Comparison of ENCODE assay signal across 11 cellular contexts in genomic region chr11:96013459-96014213, GRCh38.
A peak's percentile ranks its signal among the peaks of the same experiment; 100 is the strongest.
DNase-seq lines count a peak whose midpoint lies in the region; ATAC-seq lines count a peak whose summit lies in the region.
"Had no signal": no experiment of that assay in that cellular context is flagged by ENCODE, and none has a peak within 500 bp of the region (broad histone marks: within the 10 kb centered on the region; RNA-seq: fewer than 3 reads in every experiment).

No MANE protein-coding gene starts in this region.

- peak overlapping the region; percentile 70 for H3K27ac Mint-ChIP-seq in activated CD4-positive, alpha-beta T cell treated with anti-CD3 and anti-CD28 coated beads, Interleukin-2, amount 10 ng/mL, durations not matched to agents 24 days and 14 days
- H3K27ac Mint-ChIP-seq: dendritic cell treated with granulocyte-macrophage colony-stimulating factor and Interleukin-4, amounts not matched to agents 40 ng/mL and 50 ng/mL, for 4 days had no signal

- peak overlapping the region; percentile 63 for H3K4me3 Mint-ChIP-seq in activated CD4-positive, alpha-beta T cell treated with anti-CD3 and anti-CD28 coated beads, Interleukin-2, amount 10 ng/mL, durations not matched to agents 24 days and 14 days
- H3K4me3 Mint-ChIP-seq: dendritic cell treated with granulocyte-macrophage colony-stimulating factor and Interleukin-4, amounts not matched to agents 40 ng/mL and 50 ng/mL, for 4 days had no signal

- H3K36me3 Mint-ChIP-seq in activated CD4-positive, alpha-beta T cell treated with anti-CD3 and anti-CD28 coated beads, Interleukin-2, amount 10 ng/mL, durations not matched to agents 24 days and 14 days (ENCODE audit: low read depth), result peaks cover 2% of the 10 kb centered on the region

- H3K4me1 Mint-ChIP-seq in activated CD4-positive, alpha-beta T cell treated with anti-CD3 and anti-CD28 coated beads, Interleukin-2, amount 10 ng/mL, durations not matched to agents 24 days and 14 days, result peaks cover 49% of the 10 kb centered on the region

- intact Hi-C loops in activated CD4-positive, alpha-beta T cell treated with anti-CD3 and anti-CD28 coated beads, Interleukin-2, amount 10 ng/mL, durations not matched to agents 24 days and 14 days (cut with micrococcal nuclease), result loop anchor here (1.0 to 5.0 kb wide), 10 partner anchors 37 to 375 kb away; partner anchors contain the start of genes CCDC82, CEP57 and MTMR2

- no peak for ATAC-seq in HG03097 (IDR thresholded peaks at IDR 0.05; ENCODE audit: low FRiP score, unreplicated experiment)

- DNase-seq in stimulated activated naive CD4-positive, alpha-beta T cell (lab: John Stamatoyannopoulos, UW), result peak in 4 of 6 experiments; percentile 4 to 26 (median 22)
- no peak for DNase-seq in stimulated activated naive CD4-positive, alpha-beta T cell treated with Interleukin-2 at 50 U/mL for 16 hours (lab: John Stamatoyannopoulos, UW)
- DNase-seq in activated CD4-positive, alpha-beta T cell treated with anti-CD3 and anti-CD28 coated beads, Interleukin-2, amount 10 ng/mL, durations not matched to agents 24 days and 14 days, result peak; percentile 66
- DNase-seq in islet precursor cell, result peak; percentile 70
- DNase-seq in GF-D8 (lab: John Stamatoyannopoulos, UW), result no peak
- DNase-seq in D341Med (ENCODE audit: low spot score), result no peak
- DNase-seq in NCI-H524 (lab: John Stamatoyannopoulos, UW), result no peak
- DNase-seq: Caco-2, NCI-H446 had no signal

- H3K9me3 Mint-ChIP-seq in activated CD4-positive, alpha-beta T cell treated with anti-CD3 and anti-CD28 coated beads, Interleukin-2, amount 10 ng/mL, durations not matched to agents 24 days and 14 days, result no peaks in the 10 kb centered on the region
- H3K9me3 Mint-ChIP-seq: dendritic cell treated with granulocyte-macrophage colony-stimulating factor and Interleukin-4, amounts not matched to agents 40 ng/mL and 50 ng/mL, for 4 days had no signal

- no peaks in the 10 kb centered on the region for H3K27me3 Mint-ChIP-seq in activated CD4-positive, alpha-beta T cell treated with anti-CD3 and anti-CD28 coated beads, Interleukin-2, amount 10 ng/mL, durations not matched to agents 24 days and 14 days
- H3K27me3 Mint-ChIP-seq: dendritic cell treated with granulocyte-macrophage colony-stimulating factor and Interleukin-4, amounts not matched to agents 40 ng/mL and 50 ng/mL, for 4 days had no signal

Comparison
In these comparisons a context has a peak if more than half of its experiments do, and no peak if none do; other contexts are left out.
1. DNase-seq: peak in stimulated activated naive CD4-positive, alpha-beta T cell (4 of 6), activated CD4-positive, alpha-beta T cell treated with anti-CD3 and anti-CD28 coated beads, Interleukin-2, amount 10 ng/mL, durations not matched to agents 24 days and 14 days (single experiment) and islet precursor cell (single experiment); none in stimulated activated naive CD4-positive, alpha-beta T cell treated with Interleukin-2 at 50 U/mL for 16 hours (single experiment), GF-D8 (single experiment), D341Med (single experiment) and NCI-H524 (0 of 2).